In genomic region chr9:134462304-134462703, GRCh38 we compare ENCODE assay signal across 17 cellular contexts.
A peak's percentile ranks its signal among the peaks of the same experiment; 100 is the strongest.
DNase-seq lines count a peak whose midpoint lies in the region; ATAC-seq and TF ChIP-seq lines count a peak whose summit lies in the region.
"Had no signal": no experiment of that assay in that cellular context is flagged by ENCODE, and none has a peak within 500 bp of the region (broad histone marks: within the 10 kb centered on the region; RNA-seq: fewer than 3 reads in every experiment).

No MANE protein-coding gene starts in this region.

- H3K4me3 ChIP-seq in WERI-Rb-1 (ENCODE audit: low read depth, low read length), result no peak overlapping the region
- H3K4me3 ChIP-seq: A549 had no signal

- peak overlapping the region; percentile 34 for H3K27ac Mint-ChIP-seq in activated naive CD8-positive, alpha-beta T cell treated with anti-CD3 and anti-CD28 coated beads, Interleukin-2, amount 10 ng/mL, durations not matched to agents 7 days and 5 days
- H3K27ac Mint-ChIP-seq in activated naive CD8-positive, alpha-beta T cell treated with anti-CD3 and anti-CD28 coated beads for 36 hours, result no peak overlapping the region
- H3K27ac Mint-ChIP-seq: CD4-positive, CD25-positive, alpha-beta regulatory T cell; CD8-positive, alpha-beta memory T cell; IgD-negative memory B cell had no signal

- H3K27me3 Mint-ChIP-seq in activated naive CD8-positive, alpha-beta T cell treated with anti-CD3 and anti-CD28 coated beads, Interleukin-2, amount 10 ng/mL, durations not matched to agents 7 days and 5 days, result peaks cover 3% of the 10 kb centered on the region
- H3K27me3 Mint-ChIP-seq in activated naive CD8-positive, alpha-beta T cell treated with anti-CD3 and anti-CD28 coated beads for 36 hours, result no peaks in the 10 kb centered on the region
- H3K27me3 Mint-ChIP-seq: CD4-positive, CD25-positive, alpha-beta regulatory T cell had no signal

- no peaks in the 10 kb centered on the region for H3K36me3 ChIP-seq in WERI-Rb-1

- no peak for TF ChIP-seq CTCF in WERI-Rb-1 (IDR thresholded peaks at IDR 0.05; ENCODE audit: low read depth, low read length)
- no peak for TF ChIP-seq CTCF in omental fat pad (IDR thresholded peaks at IDR 0.05)

- DNase-seq in activated naive CD8-positive, alpha-beta T cell treated with anti-CD3 and anti-CD28 coated beads, Interleukin-2, amount 10 ng/mL, durations not matched to agents 7 days and 5 days, result no peak
- no peak for DNase-seq in activated naive CD8-positive, alpha-beta T cell treated with anti-CD3 and anti-CD28 coated beads for 36 hours
- DNase-seq in WERI-Rb-1 (peak; percentile 51), left kidney (ENCODE audit: low read depth, low spot score) (peak; percentile 57), omental fat pad (ENCODE audit: low spot score) (no peak), COLO829 (ENCODE audit: low spot score) (no peak), NCI-H2227 (lab: John Stamatoyannopoulos, UW; ENCODE audit: unreplicated experiment) (no peak), foreskin melanocyte (no peak)
- DNase-seq: AML-193; Caco-2; CD4-positive, CD25-positive, alpha-beta regulatory T cell; CD8-positive, alpha-beta memory T cell; GOT3; H7 had no signal

- H3K4me3 Mint-ChIP-seq in activated naive CD8-positive, alpha-beta T cell treated with anti-CD3 and anti-CD28 coated beads, Interleukin-2, amount 10 ng/mL, durations not matched to agents 7 days and 5 days, result no peak overlapping the region
- no peak overlapping the region for H3K4me3 Mint-ChIP-seq in activated naive CD8-positive, alpha-beta T cell treated with anti-CD3 and anti-CD28 coated beads for 36 hours
- H3K4me3 Mint-ChIP-seq: CD4-positive, CD25-positive, alpha-beta regulatory T cell; CD8-positive, alpha-beta memory T cell had no signal

- no peaks in the 10 kb centered on the region for H3K36me3 Mint-ChIP-seq in activated naive CD8-positive, alpha-beta T cell treated with anti-CD3 and anti-CD28 coated beads, Interleukin-2, amount 10 ng/mL, durations not matched to agents 7 days and 5 days
- no peaks in the 10 kb centered on the region for H3K36me3 Mint-ChIP-seq in activated naive CD8-positive, alpha-beta T cell treated with anti-CD3 and anti-CD28 coated beads for 36 hours
- H3K36me3 Mint-ChIP-seq: CD4-positive, CD25-positive, alpha-beta regulatory T cell; CD8-positive, alpha-beta memory T cell; IgD-negative memory B cell had no signal

- no peaks in the 10 kb centered on the region for H3K27me3 ChIP-seq in WERI-Rb-1 (ENCODE audit: insufficient read depth, low read depth, severe bottlenecking)

- H3K4me1 Mint-ChIP-seq in activated naive CD8-positive, alpha-beta T cell treated with anti-CD3 and anti-CD28 coated beads, Interleukin-2, amount 10 ng/mL, durations not matched to agents 7 days and 5 days, result no peaks in the 10 kb centered on the region
- peaks cover 8% of the 10 kb centered on the region for H3K4me1 Mint-ChIP-seq in activated naive CD8-positive, alpha-beta T cell treated with anti-CD3 and anti-CD28 coated beads for 36 hours
- H3K4me1 Mint-ChIP-seq: CD8-positive, alpha-beta memory T cell; IgD-negative memory B cell had no signal

- H3K9me3 ChIP-seq in WERI-Rb-1 (ENCODE audit: severe bottlenecking), result no peaks in the 10 kb centered on the region
- H3K9me3 ChIP-seq: Caco-2 had no signal

- ATAC-seq in activated naive CD8-positive, alpha-beta T cell treated with anti-CD3 and anti-CD28 coated beads, Interleukin-2, amount 10 ng/mL, durations not matched to agents 7 days and 5 days (ENCODE audit: low read depth), result no peak
- peak; percentile 24 for ATAC-seq in omental fat pad (ENCODE audit: low FRiP score)
- ATAC-seq: A549 had no signal

- peak overlapping the region; percentile 79 for H3K27ac ChIP-seq in WERI-Rb-1
- H3K27ac ChIP-seq: 22Rv1 had no signal

- no peaks in the 10 kb centered on the region for H3K9me3 Mint-ChIP-seq in activated naive CD8-positive, alpha-beta T cell treated with anti-CD3 and anti-CD28 coated beads, Interleukin-2, amount 10 ng/mL, durations not matched to agents 7 days and 5 days
- H3K9me3 Mint-ChIP-seq in activated naive CD8-positive, alpha-beta T cell treated with anti-CD3 and anti-CD28 coated beads for 36 hours, result no peaks in the 10 kb centered on the region
- H3K9me3 Mint-ChIP-seq: CD4-positive, CD25-positive, alpha-beta regulatory T cell; CD8-positive, alpha-beta memory T cell had no signal

- POLR2A ChIA-PET in activated naive CD8-positive, alpha-beta T cell treated with anti-CD3 and anti-CD28 coated beads, Interleukin-2, amount 10 ng/mL, durations not matched to agents 7 days and 5 days (lab: Charles Lee), result no interaction called here

Comparison
In these comparisons a context has a peak if more than half of its experiments do, and no peak if none do; other contexts are left out.
1. DNase-seq: peak in WERI-Rb-1 (single experiment) and left kidney (single experiment); none in activated naive CD8-positive, alpha-beta T cell treated with anti-CD3 and anti-CD28 coated beads, Interleukin-2, amount 10 ng/mL, durations not matched to agents 7 days and 5 days (single experiment), activated naive CD8-positive, alpha-beta T cell treated with anti-CD3 and anti-CD28 coated beads for 36 hours (single experiment), omental fat pad (single experiment), COLO829 (single experiment), NCI-H2227 (single experiment) and foreskin melanocyte (single experiment).